Comparison of ENCODE assay signal across 24 cellular contexts in the genomic region with DNA sequence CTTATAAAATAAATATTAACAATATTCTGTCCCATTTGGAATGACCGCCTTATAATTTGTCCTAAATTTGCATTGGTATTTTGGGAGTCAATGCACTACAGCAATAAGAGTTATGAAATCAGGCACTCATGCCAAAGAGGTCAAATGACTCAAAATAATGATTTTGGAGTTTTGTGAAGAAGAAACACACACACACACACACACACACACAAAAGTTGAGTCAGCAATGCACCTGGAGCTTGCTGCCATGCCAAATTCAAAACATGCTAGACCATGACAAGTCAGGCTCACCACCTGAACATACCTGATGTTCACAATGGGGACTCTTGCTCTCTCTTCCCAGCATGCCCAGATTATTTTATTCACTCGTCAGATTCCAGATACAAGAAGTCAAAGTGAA. TPM values are rescaled to one million over a fixed set of nuclear protein-coding genes. Genes with fewer than 3 reads are reported as not detected.
"Had no signal": no experiment of that assay in that cellular context is flagged by ENCODE, and none has a peak within 500 bp of the region (broad histone marks: within the 10 kb centered on the region; RNA-seq: fewer than 3 reads in every experiment).

No MANE protein-coding gene starts in this region.

- H3K27me3 ChIP-seq: dorsolateral prefrontal cortex, suprapubic skin had no signal

- H3K4me1 Mint-ChIP-seq: activated B cell treated with CpG ODN at 0.5 μM for 24 hours; immature natural killer cell; memory B cell; naive thymus-derived CD8-positive, alpha-beta T cell had no signal

- H3K4me3 Mint-ChIP-seq: activated B cell treated with CpG ODN at 0.5 μM for 24 hours; activated naive CD8-positive, alpha-beta T cell; activated T-cell treated with anti-CD3 and anti-CD28 coated beads, Interleukin-2, amount 50 U/mL, for 72 hours; endodermal cell; immature natural killer cell; memory B cell; naive thymus-derived CD8-positive, alpha-beta T cell; type B pancreatic cell had no signal

- H3K36me3 ChIP-seq: suprapubic skin had no signal

- H3K9me3 Mint-ChIP-seq: activated B cell treated with CpG ODN at 0.5 μM for 24 hours; activated T-cell treated with anti-CD3 and anti-CD28 coated beads, Interleukin-2, amount 50 U/mL, for 72 hours; endodermal cell; immature natural killer cell; memory B cell; naive thymus-derived CD8-positive, alpha-beta T cell; type B pancreatic cell had no signal

- ATAC-seq: activated T-cell treated with anti-CD3 and anti-CD28 coated beads, Interleukin-2, amount 50 U/mL, for 72 hours; left colon; naive thymus-derived CD8-positive, alpha-beta T cell; right cardiac atrium; stimulated activated naive CD8-positive, alpha-beta T cell treated with anti-CD3 and anti-CD28 coated beads, Interleukin-15, Interleukin-2, amounts not matched to agents 100 U/mL and 50 U/mL, for 24 hours had no signal

- H3K27me3 Mint-ChIP-seq: activated naive CD8-positive, alpha-beta T cell; type B pancreatic cell had no signal

- H3K4me2 ChIP-seq: smooth muscle cell had no signal

- H3K4me3 ChIP-seq: smooth muscle cell, suprapubic skin had no signal

- H3K36me3 Mint-ChIP-seq: activated naive CD8-positive, alpha-beta T cell; immature natural killer cell; memory B cell; naive thymus-derived CD8-positive, alpha-beta T cell; type B pancreatic cell had no signal

- DNase-seq: activated B cell treated with CpG ODN at 0.5 μM for 24 hours; activated CD4-positive, alpha-beta T cell treated with anti-CD3 and anti-CD28 coated beads for 48 hours; activated CD8-positive, alpha-beta memory T cell treated with anti-CD3 and anti-CD28 coated beads, Interleukin-2, amount 50 U/mL, for 48 hours; activated gamma-delta T cell; activated T-cell treated with anti-CD3 and anti-CD28 coated beads, Interleukin-2, amount 50 U/mL, for 72 hours; anterior cingulate cortex; dorsolateral prefrontal cortex; endodermal cell; foreskin melanocyte; head of caudate nucleus; immature natural killer cell; left colon; naive thymus-derived CD8-positive, alpha-beta T cell; right cardiac atrium; stimulated activated CD4-positive, alpha-beta T cell treated with anti-CD3 and anti-CD28 coated beads, Interleukin-4, amount 100 ng/mL, for 4 hours; stimulated activated CD8-positive, alpha-beta memory T cell treated with anti-CD3 and anti-CD28 coated beads, Interleukin-4, amount 100 ng/mL, for 48 hours; stimulated activated naive CD8-positive, alpha-beta T cell treated with anti-CD3 and anti-CD28 coated beads, Interleukin-15, Interleukin-2, amounts not matched to agents 100 U/mL and 50 U/mL, for 24 hours; SW 1271 had no signal

- H3K27ac Mint-ChIP-seq: activated B cell treated with CpG ODN at 0.5 μM for 24 hours; activated naive CD8-positive, alpha-beta T cell; activated T-cell treated with anti-CD3 and anti-CD28 coated beads, Interleukin-2, amount 50 U/mL, for 72 hours; endodermal cell; immature natural killer cell; memory B cell; naive thymus-derived CD8-positive, alpha-beta T cell; type B pancreatic cell had no signal

- H3K9me3 ChIP-seq: suprapubic skin had no signal

- H3K4me1 ChIP-seq: suprapubic skin had no signal

- H3K27ac ChIP-seq: dorsolateral prefrontal cortex, suprapubic skin had no signal

RNA-seq across cellular contexts. Expression of a gene that starts 56.7 kb away (rescaled TPM):
- total RNA-seq: activated B cell treated with CpG ODN at 0.5 μM for 24 hours; naive thymus-derived CD8-positive, alpha-beta T cell; T-helper 2 cell treated with Interferon-gamma antibody and Interleukin-4, amounts not matched to agents 100 ng/mL and 5 ng/mL, for 36 hours had no signal
- polyA plus RNA-seq: naive thymus-derived CD8-positive, alpha-beta T cell had no signal
